14 cellular contexts compared by ENCODE assay signal in genomic region chr2:99554238-99554637, GRCh38.
DNase-seq lines count a peak whose midpoint lies in the region; ATAC-seq lines count a peak whose summit lies in the region.
"Had no signal": no experiment of that assay in that cellular context is flagged by ENCODE, and none has a peak within 500 bp of the region (broad histone marks: within the 10 kb centered on the region; RNA-seq: fewer than 3 reads in every experiment).

No MANE protein-coding gene starts in this region.

- no CpG with 5 or more reads among the region's 23 CpGs for WGBS in mesendoderm (ENCODE audit: extremely low coverage, insufficient coverage, low lambda C conversion rate)

- no peak overlapping the region for H3K27ac Mint-ChIP-seq in stimulated activated naive CD8-positive, alpha-beta T cell treated with anti-CD3 and anti-CD28 coated beads, Interleukin-15, amount 100 ng/mL, for 72 hours
- H3K27ac Mint-ChIP-seq: activated naive CD4-positive, alpha-beta T cell treated with anti-CD3 and anti-CD28 coated beads, Interleukin-2, amount 10 ng/mL, durations not matched to agents 7 days and 5 days had no signal

- no peak overlapping the region for H3K4me3 ChIP-seq in mesendoderm (ENCODE audit: low read length)

- peak overlapping the region; percentile 32 for H3K9ac ChIP-seq in mesendoderm (ENCODE audit: low read length)

- H3K79me2 ChIP-seq in mesendoderm (ENCODE audit: control insufficient read depth, insufficient read depth, low read length) = no peaks in the 10 kb centered on the region

- H4K8ac ChIP-seq in mesendoderm (ENCODE audit: low read depth, low read length) = no peak overlapping the region

- peak overlapping the region; percentile 65 for H3K56ac ChIP-seq in mesendoderm (ENCODE audit: low read length)

- H3K4me2 ChIP-seq in mesendoderm (ENCODE audit: low read length) = peak overlapping the region; percentile 41

- no peaks in the 10 kb centered on the region for H3K4me1 Mint-ChIP-seq in stimulated activated naive CD8-positive, alpha-beta T cell treated with anti-CD3 and anti-CD28 coated beads, Interleukin-15, amount 100 ng/mL, for 72 hours
- H3K4me1 Mint-ChIP-seq: activated naive CD4-positive, alpha-beta T cell treated with anti-CD3 and anti-CD28 coated beads, Interleukin-2, amount 10 ng/mL, durations not matched to agents 7 days and 5 days had no signal

- no peaks in the 10 kb centered on the region for H3K36me3 ChIP-seq in mesendoderm (ENCODE audit: control insufficient read depth, insufficient read depth, low read length)

- no peaks in the 10 kb centered on the region for H3K9me3 Mint-ChIP-seq in stimulated activated naive CD8-positive, alpha-beta T cell treated with anti-CD3 and anti-CD28 coated beads, Interleukin-15, amount 100 ng/mL, for 72 hours
- H3K9me3 Mint-ChIP-seq: activated naive CD4-positive, alpha-beta T cell treated with anti-CD3 and anti-CD28 coated beads, Interleukin-2, amount 10 ng/mL, durations not matched to agents 7 days and 5 days had no signal

- no peak overlapping the region for H3K23ac ChIP-seq in mesendoderm (ENCODE audit: low read length)

- H3K27me3 Mint-ChIP-seq in stimulated activated naive CD8-positive, alpha-beta T cell treated with anti-CD3 and anti-CD28 coated beads, Interleukin-15, amount 100 ng/mL, for 72 hours = no peaks in the 10 kb centered on the region
- H3K27me3 Mint-ChIP-seq: activated naive CD4-positive, alpha-beta T cell treated with anti-CD3 and anti-CD28 coated beads, Interleukin-2, amount 10 ng/mL, durations not matched to agents 7 days and 5 days had no signal

- H3K18ac ChIP-seq in mesendoderm (ENCODE audit: low read length) = no peak overlapping the region

- no peak overlapping the region for H3K4me3 Mint-ChIP-seq in stimulated activated naive CD8-positive, alpha-beta T cell treated with anti-CD3 and anti-CD28 coated beads, Interleukin-15, amount 100 ng/mL, for 72 hours
- H3K4me3 Mint-ChIP-seq: activated naive CD4-positive, alpha-beta T cell treated with anti-CD3 and anti-CD28 coated beads, Interleukin-2, amount 10 ng/mL, durations not matched to agents 7 days and 5 days had no signal

- no peak overlapping the region for H2BK5ac ChIP-seq in mesendoderm (ENCODE audit: low read length)

- H2BK15ac ChIP-seq in mesendoderm (replicated peaks; ENCODE audit: low read depth) = no peak overlapping the region

- DNase-seq in DMS114 treated with DMSO at 0.1 percent for 48 hours (lab: John Stamatoyannopoulos, UW; ENCODE audit: unreplicated experiment) (peak; percentile 47), NCI-H510A treated with DMSO at 0.1 percent for 48 hours (lab: John Stamatoyannopoulos, UW) (peak; percentile 29), dermis blood vessel endothelial cell (peak; percentile 26), mesendoderm (peak; percentile 77), kidney glomerular epithelial cell (lab: John Stamatoyannopoulos, UW) (no peak), AG20443 (ENCODE audit: low spot score) (no peak)
- no peak for DNase-seq in stimulated activated naive CD8-positive, alpha-beta T cell treated with anti-CD3 and anti-CD28 coated beads, Interleukin-15, amount 100 ng/mL, for 72 hours
- DNase-seq: activated CD4-positive, CD25-positive, alpha-beta regulatory T cell treated with anti-CD3 and anti-CD28 coated beads, Interleukin-2, amount 50 U/mL, for 72 hours; activated CD8-positive, alpha-beta memory T cell treated with anti-CD3 and anti-CD28 coated beads, Interleukin-2, amount 50 U/mL, for 4 hours; activated naive CD4-positive, alpha-beta T cell treated with anti-CD3 and anti-CD28 coated beads, Interleukin-2, amount 10 ng/mL, durations not matched to agents 7 days and 5 days; IMR-90; NCI-H2227 treated with DMSO at 0.1 percent for 48 hours; posterior cingulate gyrus had no signal

- H3K79me1 ChIP-seq in mesendoderm (ENCODE audit: low read length) = no peaks in the 10 kb centered on the region

- H2BK120ac ChIP-seq in mesendoderm (ENCODE audit: low read depth, low read length) = no peak overlapping the region

- H3K4me1 ChIP-seq in mesendoderm (ENCODE audit: control insufficient read depth, low read depth, low read length) = no peaks in the 10 kb centered on the region

- no peak overlapping the region for H3K4ac ChIP-seq in mesendoderm (ENCODE audit: low read depth, low read length)

- H3K27me3 ChIP-seq in mesendoderm (ENCODE audit: insufficient read depth, low read length, poor library complexity) = no peaks in the 10 kb centered on the region

- no peak overlapping the region for H4K5ac ChIP-seq in mesendoderm (ENCODE audit: low read length)

- no peak for ATAC-seq in GM18909 (IDR thresholded peaks at IDR 0.05; ENCODE audit: poor library complexity, unreplicated experiment)
- no peak for ATAC-seq in stimulated activated naive CD8-positive, alpha-beta T cell treated with anti-CD3 and anti-CD28 coated beads, Interleukin-15, amount 100 ng/mL, for 72 hours

- no peak overlapping the region for H3K27ac ChIP-seq in mesendoderm (ENCODE audit: low read depth, low read length)

- no peak overlapping the region for H2AK5ac ChIP-seq in mesendoderm (ENCODE audit: low read length)

Comparison
In these comparisons a context has a peak if more than half of its experiments do, and no peak if none do; other contexts are left out.
1. DNase-seq: peak in DMS114 treated with DMSO at 0.1 percent for 48 hours (single experiment), NCI-H510A treated with DMSO at 0.1 percent for 48 hours (single experiment), dermis blood vessel endothelial cell (single experiment) and mesendoderm (single experiment); none in kidney glomerular epithelial cell (single experiment), AG20443 (single experiment) and stimulated activated naive CD8-positive, alpha-beta T cell treated with anti-CD3 and anti-CD28 coated beads, Interleukin-15, amount 100 ng/mL, for 72 hours (0 of 2).